8 cellular contexts compared by ENCODE assay signal in the genomic region with DNA sequence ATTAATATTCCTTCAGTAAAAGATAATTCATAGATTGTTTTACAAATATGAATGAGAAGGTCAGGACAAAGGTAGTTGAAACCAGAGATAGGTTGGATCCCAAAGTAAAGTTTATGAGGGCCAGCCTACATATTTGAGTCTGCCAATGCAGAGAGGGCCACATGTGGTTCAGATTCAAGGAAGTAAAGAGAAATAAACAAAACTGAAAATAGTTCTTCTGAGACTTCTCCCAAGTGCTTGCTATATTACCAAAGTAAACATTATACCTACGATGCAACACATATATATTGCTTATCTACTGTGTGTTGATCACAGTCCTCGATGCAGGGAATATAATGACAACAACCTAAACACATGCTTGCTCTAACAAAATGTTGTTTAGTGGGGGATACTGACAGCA.
"Had no signal": no experiment of that assay in that cellular context is flagged by ENCODE, and none has a peak within 500 bp of the region (broad histone marks: within the 10 kb centered on the region; RNA-seq: fewer than 3 reads in every experiment).

No MANE protein-coding gene starts in this region.

- H3K4me3 ChIP-seq: GM12878 had no signal

- ATAC-seq: GM12878 had no signal

- DNase-seq: GDM1, GF-D8 had no signal

- FAIRE-seq: G401.6, GM12878, GM12891, GM12892, GM18507, GM19239 had no signal
